ENCODE assay signal across 1 cellular context in the genomic region with DNA sequence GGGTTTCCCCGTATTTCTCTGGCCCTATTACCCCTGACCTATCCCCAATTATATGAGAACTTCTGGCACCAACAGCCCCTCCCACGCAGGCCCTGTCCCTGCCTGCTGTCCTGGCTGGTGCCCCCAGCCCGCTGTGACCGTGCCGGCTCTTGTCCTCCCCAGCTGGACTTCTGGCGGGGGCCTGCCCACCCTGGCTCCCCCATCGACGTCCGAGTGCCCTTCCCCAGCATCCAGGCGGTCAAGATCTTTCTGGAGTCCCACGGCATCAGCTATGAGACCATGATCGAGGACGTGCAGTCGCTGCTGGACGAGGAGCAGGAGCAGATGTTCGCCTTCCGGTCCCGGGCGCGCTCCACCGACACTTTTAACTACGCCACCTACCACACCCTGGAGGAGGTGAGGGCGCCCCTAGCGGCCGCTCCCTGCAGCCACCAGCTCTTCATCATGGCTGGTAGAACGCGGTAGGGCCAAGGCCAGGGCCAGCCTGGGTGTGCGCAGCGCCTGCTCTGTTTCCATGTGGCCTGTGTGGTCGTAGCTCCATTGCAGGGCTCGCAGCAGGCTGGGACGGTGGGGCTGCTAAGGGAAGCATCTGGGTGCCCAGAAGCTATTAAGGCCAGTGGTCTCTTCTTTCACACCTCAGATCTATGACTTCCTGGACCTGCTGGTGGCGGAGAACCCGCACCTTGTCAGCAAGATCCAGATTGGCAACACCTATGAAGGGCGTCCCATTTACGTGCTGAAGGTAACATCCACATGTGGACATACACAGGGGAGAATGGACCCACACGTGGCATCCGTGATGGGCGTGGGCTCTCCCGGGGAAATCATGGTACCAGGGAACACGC.
TF ChIP-seq lines count a peak whose summit lies in the region.

No MANE protein-coding gene starts in this region.

TF ChIP-seq in K562, 482 proteins besides CTCF, POLR2A, EP300 and RAD21 (continued from another document and continues in another):
- TF ChIP-seq, protein P1, sequence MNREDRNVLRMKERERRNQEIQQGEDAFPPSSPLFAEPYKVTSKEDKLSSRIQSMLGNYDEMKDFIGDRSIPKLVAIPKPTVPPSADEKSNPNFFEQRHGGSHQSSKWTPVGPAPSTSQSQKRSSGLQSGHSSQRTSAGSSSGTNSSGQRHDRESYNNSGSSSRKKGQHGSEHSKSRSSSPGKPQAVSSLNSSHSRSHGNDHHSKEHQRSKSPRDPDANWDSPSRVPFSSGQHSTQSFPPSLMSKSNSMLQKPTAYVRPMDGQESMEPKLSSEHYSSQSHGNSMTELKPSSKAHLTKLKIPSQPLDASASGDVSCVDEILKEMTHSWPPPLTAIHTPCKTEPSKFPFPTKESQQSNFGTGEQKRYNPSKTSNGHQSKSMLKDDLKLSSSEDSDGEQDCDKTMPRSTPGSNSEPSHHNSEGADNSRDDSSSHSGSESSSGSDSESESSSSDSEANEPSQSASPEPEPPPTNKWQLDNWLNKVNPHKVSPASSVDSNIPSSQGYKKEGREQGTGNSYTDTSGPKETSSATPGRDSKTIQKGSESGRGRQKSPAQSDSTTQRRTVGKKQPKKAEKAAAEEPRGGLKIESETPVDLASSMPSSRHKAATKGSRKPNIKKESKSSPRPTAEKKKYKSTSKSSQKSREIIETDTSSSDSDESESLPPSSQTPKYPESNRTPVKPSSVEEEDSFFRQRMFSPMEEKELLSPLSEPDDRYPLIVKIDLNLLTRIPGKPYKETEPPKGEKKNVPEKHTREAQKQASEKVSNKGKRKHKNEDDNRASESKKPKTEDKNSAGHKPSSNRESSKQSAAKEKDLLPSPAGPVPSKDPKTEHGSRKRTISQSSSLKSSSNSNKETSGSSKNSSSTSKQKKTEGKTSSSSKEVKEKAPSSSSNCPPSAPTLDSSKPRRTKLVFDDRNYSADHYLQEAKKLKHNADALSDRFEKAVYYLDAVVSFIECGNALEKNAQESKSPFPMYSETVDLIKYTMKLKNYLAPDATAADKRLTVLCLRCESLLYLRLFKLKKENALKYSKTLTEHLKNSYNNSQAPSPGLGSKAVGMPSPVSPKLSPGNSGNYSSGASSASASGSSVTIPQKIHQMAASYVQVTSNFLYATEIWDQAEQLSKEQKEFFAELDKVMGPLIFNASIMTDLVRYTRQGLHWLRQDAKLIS (CRISPR knock-in tag; IDR thresholded peaks at IDR 0.05) = no peak
- TF ChIP-seq EHMT2 (IDR thresholded peaks at IDR 0.05) = no peak
- TF ChIP-seq, protein P2, sequence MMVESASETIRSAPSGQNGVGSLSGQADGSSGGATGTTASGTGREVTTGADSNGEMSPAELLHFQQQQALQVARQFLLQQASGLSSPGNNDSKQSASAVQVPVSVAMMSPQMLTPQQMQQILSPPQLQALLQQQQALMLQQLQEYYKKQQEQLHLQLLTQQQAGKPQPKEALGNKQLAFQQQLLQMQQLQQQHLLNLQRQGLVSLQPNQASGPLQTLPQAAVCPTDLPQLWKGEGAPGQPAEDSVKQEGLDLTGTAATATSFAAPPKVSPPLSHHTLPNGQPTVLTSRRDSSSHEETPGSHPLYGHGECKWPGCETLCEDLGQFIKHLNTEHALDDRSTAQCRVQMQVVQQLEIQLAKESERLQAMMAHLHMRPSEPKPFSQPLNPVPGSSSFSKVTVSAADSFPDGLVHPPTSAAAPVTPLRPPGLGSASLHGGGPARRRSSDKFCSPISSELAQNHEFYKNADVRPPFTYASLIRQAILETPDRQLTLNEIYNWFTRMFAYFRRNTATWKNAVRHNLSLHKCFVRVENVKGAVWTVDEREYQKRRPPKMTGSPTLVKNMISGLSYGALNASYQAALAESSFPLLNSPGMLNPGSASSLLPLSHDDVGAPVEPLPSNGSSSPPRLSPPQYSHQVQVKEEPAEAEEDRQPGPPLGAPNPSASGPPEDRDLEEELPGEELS (CRISPR knock-in tag; IDR thresholded peaks at IDR 0.05; ENCODE audit: borderline replicate concordance) = no peak
- TF ChIP-seq, protein P3, sequence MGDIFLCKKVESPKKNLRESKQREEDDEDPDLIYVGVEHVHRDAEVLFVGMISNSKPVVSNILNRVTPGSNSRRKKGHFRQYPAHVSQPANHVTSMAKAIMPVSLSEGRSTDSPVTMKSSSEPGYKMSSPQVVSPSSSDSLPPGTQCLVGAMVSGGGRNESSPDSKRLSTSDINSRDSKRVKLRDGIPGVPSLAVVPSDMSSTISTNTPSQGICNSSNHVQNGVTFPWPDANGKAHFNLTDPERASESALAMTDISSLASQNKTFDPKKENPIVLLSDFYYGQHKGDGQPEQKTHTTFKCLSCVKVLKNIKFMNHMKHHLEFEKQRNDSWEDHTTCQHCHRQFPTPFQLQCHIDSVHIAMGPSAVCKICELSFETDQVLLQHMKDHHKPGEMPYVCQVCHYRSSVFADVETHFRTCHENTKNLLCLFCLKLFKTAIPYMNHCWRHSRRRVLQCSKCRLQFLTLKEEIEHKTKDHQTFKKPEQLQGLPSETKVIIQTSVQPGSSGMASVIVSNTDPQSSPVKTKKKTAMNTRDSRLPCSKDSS (IDR thresholded peaks at IDR 0.05; ENCODE audit: low read depth, partially characterized antibody) = no peak
- TF ChIP-seq, protein P4, sequence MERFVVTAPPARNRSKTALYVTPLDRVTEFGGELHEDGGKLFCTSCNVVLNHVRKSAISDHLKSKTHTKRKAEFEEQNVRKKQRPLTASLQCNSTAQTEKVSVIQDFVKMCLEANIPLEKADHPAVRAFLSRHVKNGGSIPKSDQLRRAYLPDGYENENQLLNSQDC (CRISPR knock-in tag; IDR thresholded peaks at IDR 0.05) = no peak
- TF ChIP-seq ESRRA (IDR thresholded peaks at IDR 0.05; ENCODE audit: borderline replicate concordance, low read depth) = no peak
- peak; percentile 57 for TF ChIP-seq POLR2G (IDR thresholded peaks at IDR 0.05; ENCODE audit: low read depth, low read length)
- TF ChIP-seq, protein P5, sequence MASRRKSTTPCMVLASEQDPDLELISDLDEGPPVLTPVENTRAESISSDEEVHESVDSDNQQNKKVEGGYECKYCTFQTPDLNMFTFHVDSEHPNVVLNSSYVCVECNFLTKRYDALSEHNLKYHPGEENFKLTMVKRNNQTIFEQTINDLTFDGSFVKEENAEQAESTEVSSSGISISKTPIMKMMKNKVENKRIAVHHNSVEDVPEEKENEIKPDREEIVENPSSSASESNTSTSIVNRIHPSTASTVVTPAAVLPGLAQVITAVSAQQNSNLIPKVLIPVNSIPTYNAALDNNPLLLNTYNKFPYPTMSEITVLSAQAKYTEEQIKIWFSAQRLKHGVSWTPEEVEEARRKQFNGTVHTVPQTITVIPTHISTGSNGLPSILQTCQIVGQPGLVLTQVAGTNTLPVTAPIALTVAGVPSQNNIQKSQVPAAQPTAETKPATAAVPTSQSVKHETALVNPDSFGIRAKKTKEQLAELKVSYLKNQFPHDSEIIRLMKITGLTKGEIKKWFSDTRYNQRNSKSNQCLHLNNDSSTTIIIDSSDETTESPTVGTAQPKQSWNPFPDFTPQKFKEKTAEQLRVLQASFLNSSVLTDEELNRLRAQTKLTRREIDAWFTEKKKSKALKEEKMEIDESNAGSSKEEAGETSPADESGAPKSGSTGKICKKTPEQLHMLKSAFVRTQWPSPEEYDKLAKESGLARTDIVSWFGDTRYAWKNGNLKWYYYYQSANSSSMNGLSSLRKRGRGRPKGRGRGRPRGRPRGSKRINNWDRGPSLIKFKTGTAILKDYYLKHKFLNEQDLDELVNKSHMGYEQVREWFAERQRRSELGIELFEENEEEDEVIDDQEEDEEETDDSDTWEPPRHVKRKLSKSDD (conservative IDR thresholded peaks at IDR 0.05; ENCODE audit: low read length) = no peak
- TF ChIP-seq, protein P6, sequence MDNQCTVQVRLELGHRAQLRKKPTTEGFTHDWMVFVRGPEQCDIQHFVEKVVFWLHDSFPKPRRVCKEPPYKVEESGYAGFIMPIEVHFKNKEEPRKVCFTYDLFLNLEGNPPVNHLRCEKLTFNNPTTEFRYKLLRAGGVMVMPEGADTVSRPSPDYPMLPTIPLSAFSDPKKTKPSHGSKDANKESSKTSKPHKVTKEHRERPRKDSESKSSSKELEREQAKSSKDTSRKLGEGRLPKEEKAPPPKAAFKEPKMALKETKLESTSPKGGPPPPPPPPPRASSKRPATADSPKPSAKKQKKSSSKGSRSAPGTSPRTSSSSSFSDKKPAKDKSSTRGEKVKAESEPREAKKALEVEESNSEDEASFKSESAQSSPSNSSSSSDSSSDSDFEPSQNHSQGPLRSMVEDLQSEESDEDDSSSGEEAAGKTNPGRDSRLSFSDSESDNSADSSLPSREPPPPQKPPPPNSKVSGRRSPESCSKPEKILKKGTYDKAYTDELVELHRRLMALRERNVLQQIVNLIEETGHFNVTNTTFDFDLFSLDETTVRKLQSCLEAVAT (IDR thresholded peaks at IDR 0.05) = peak in 1 of 2 experiments; percentile 54; a peak in 1 of 4 replicates
- TF ChIP-seq ZEB2 (IDR thresholded peaks at IDR 0.05) = no peak
- TF ChIP-seq PHB2 (IDR thresholded peaks at IDR 0.05; ENCODE audit: low read depth) = no peak
- TF ChIP-seq MYNN (IDR thresholded peaks at IDR 0.05) = no peak
- no peak for TF ChIP-seq MYNN (CRISPR knock-in tag; IDR thresholded peaks at IDR 0.05)
- TF ChIP-seq, protein P7, sequence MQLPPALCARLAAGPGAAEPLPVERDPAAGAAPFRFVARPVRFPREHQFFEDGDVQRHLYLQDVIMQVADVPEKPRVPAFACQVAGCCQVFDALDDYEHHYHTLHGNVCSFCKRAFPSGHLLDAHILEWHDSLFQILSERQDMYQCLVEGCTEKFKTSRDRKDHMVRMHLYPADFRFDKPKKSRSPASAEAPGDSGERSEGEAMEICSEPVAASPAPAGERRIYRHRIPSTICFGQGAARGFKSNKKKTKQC (CRISPR knock-in tag; IDR thresholded peaks at IDR 0.05) = peak; percentile 61; the same call in 1 of the 2 replicates
- TF ChIP-seq PHTF2 (CRISPR knock-in tag; IDR thresholded peaks at IDR 0.05) = no peak
- TF ChIP-seq, protein P8, sequence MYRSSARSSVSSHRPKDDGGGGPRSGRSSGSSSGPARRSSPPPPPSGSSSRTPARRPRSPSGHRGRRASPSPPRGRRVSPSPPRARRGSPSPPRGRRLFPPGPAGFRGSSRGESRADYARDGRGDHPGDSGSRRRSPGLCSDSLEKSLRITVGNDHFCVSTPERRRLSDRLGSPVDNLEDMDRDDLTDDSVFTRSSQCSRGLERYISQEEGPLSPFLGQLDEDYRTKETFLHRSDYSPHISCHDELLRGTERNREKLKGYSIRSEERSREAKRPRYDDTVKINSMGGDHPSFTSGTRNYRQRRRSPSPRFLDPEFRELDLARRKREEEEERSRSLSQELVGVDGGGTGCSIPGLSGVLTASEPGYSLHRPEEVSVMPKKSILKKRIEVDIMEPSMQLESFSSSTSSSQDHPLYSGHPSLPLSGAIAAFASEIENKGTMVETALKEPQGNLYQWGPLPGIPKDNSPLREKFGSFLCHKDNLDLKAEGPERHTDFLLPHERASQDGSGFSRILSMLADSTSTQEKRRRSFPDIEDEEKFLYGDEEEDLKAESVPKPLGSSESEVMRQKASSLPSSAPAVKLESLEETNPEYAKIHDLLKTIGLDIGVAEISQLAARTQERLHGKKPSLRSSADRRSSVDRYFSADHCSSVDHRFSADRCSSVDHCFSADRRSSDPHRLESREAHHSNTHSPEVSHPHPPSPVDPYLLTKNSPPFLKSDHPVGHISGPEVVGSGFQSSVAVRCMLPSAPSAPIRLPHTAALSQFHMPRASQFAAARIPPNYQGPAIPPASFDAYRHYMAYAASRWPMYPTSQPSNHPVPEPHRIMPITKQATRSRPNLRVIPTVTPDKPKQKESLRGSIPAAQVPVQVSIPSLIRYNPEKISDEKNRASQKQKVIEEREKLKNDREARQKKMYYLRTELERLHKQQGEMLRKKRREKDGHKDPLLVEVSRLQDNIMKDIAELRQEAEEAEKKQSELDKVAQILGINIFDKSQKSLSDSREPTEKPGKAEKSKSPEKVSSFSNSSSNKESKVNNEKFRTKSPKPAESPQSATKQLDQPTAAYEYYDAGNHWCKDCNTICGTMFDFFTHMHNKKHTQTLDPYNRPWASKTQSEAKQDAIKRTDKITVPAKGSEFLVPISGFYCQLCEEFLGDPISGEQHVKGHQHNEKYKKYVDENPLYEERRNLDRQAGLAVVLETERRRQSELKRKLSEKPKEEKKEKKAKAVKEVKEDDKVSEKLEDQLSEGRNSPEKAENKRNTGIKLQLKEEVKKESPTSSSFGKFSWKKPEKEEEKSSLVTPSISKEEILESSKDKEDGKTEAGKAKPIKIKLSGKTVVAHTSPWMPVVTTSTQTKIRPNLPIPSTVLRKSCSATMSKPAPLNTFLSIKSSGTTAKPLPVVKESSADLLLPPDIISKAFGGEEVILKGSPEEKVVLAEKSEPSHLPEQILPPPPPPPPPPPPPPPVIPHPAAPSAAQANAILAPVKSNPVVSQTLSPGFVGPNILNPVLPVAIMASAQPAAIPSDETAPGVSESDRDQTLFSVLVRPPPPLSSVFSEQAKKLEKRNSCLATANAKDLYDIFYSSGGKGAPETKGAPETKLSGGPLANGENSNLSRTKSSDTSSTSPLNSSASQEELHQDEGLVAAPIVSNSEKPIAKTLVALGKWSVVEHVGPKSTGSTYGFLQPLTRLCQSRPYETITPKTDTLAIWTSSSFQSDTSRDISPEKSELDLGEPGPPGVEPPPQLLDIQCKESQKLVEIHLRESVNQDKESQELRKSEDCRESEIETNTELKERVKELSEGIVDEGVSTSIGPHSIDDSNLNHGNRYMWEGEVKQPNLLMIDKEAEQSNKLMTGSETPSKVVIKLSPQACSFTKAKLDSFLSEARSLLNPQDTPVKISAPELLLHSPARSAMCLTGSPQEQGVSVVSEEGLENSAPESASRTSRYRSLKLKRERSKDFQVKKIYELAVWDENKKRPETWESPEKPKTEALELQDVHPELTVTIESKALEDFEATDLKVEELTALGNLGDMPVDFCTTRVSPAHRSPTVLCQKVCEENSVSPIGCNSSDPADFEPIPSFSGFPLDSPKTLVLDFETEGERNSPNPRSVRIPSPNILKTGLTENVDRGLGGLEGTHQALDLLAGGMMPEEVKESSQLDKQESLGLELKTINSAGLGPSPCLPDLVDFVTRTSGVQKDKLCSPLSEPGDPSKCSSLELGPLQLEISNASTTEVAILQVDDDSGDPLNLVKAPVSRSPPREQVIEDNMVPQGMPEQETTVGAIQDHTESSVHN (IDR thresholded peaks at IDR 0.05; ENCODE audit: borderline replicate concordance in 1 of 2, low read depth in 1 of 2) = no peak
- TF ChIP-seq, protein P9, sequence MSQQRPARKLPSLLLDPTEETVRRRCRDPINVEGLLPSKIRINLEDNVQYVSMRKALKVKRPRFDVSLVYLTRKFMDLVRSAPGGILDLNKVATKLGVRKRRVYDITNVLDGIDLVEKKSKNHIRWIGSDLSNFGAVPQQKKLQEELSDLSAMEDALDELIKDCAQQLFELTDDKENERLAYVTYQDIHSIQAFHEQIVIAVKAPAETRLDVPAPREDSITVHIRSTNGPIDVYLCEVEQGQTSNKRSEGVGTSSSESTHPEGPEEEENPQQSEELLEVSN (IDR thresholded peaks at IDR 0.05; ENCODE audit: borderline replicate concordance in 1 of 2, extremely low read depth in 1 of 2, insufficient read depth in 1 of 2, insufficient read length in 1 of 2, low read depth in 1 of 2, low read length in 1 of 2, poor library complexity in 1 of 2, severe bottlenecking in 1 of 2) = peak in 1 of 2 experiments; percentile 55
- no peak for TF ChIP-seq ZBTB7A (IDR thresholded peaks at IDR 0.05; ENCODE audit: borderline replicate concordance, control insufficient read depth, low read depth, low read length)
- no peak for TF ChIP-seq NCOA4 (IDR thresholded peaks at IDR 0.05; ENCODE audit: partially characterized antibody)
- TF ChIP-seq PCBP2 (IDR thresholded peaks at IDR 0.05; ENCODE audit: low read depth, low read length, poor library complexity, severe bottlenecking) = no peak
- TF ChIP-seq L3MBTL2 (IDR thresholded peaks at IDR 0.05) = peak; percentile 40; the same call in 1 of the 2 replicates
- TF ChIP-seq KAT7 (CRISPR knock-in tag; IDR thresholded peaks at IDR 0.05; ENCODE audit: borderline replicate concordance) = no peak
- TF ChIP-seq NBN (IDR thresholded peaks at IDR 0.05; ENCODE audit: low read depth) = no peak
